In the genomic region with DNA sequence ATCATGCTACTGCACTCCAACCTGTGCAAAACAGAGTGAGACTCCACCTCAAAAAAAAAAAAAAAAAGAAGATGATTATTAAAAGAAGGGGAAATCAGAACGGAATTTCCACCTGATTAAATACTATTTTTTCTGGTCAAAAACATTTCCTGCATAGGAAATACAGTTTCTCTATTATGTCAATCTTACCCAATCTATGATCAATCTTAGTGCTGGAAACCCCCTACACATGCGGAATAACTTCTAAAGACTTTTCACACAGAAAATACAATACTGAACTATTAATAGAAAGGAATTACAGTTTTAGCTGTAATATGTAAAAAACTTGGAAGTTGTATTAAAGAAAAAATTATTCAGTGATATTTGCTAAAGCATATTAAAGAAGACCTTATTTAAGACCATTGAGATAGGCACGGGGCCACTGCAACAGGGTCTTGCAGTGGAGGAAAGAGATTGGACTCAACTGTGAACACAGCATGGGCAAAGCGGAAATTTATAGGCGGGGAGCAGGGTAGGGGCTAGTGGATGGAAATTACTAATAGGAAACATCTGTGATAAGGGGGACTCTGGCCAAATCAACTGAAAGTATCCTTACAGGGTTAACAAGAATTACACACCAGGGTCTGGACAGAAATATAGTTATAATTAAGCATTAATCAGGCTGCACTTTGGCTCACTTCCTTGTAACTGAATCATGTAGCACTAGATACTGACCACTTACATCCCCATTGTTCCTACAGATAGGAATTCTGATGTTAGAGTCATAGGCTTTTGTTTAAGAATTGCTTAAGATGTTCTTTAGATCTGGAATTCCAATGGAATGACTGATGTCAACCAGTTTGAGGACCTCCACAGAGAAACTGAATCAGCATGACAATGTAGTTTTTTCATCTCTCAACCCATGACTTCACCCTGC, we compare ENCODE assay signal across 11 cellular contexts.
DNase-seq lines count a peak whose midpoint lies in the region; FAIRE-seq and TF ChIP-seq lines count a peak whose summit lies in the region.
"Had no signal": no experiment of that assay in that cellular context is flagged by ENCODE, and none has a peak within 500 bp of the region (broad histone marks: within the 10 kb centered on the region; RNA-seq: fewer than 3 reads in every experiment).

No MANE protein-coding gene starts in this region.

- H3K36me3 ChIP-seq in colonic mucosa: no peaks in the 10 kb centered on the region

- no peak overlapping the region for H3K4me3 ChIP-seq in AG10803 (ENCODE audit: low read length)
- H3K4me3 ChIP-seq in colonic mucosa: no peak overlapping the region

- H3K4me1 ChIP-seq in colonic mucosa: no peaks in the 10 kb centered on the region

- no peak overlapping the region for H3K9ac ChIP-seq in colonic mucosa (ENCODE audit: low read depth in 2 of 2, low read length in 2 of 2)

- peak; percentile 92 for FAIRE-seq in HTR-8/SVneo (lab: Jason Lieb, UNC)

- intact Hi-C loops in colonic mucosa (cut with DNase I): no loop called here

- TF ChIP-seq CTCF in AG10803 (conservative IDR thresholded peaks at IDR 0.05; ENCODE audit: low read length) (no peak), colonic mucosa (IDR thresholded peaks at IDR 0.05) (no peak)

- DNase-seq in AG10803 (ENCODE audit: low read depth) (peak; percentile 97), HTR-8/SVneo (ENCODE audit: insufficient read length, low spot score) (peak; percentile 73), astrocyte of the hippocampus (ENCODE audit: low read depth, low spot score) (peak; percentile 83), iris pigment epithelial cell (ENCODE audit: low read depth) (peak; percentile 86), NCI-H2196 (lab: John Stamatoyannopoulos, UW; ENCODE audit: unreplicated experiment) (no peak), NCI-H526 treated with DMSO at 0.1 percent for 48 hours (lab: John Stamatoyannopoulos, UW) (no peak), foreskin melanocyte (no peak), colonic mucosa (no peak)
- DNase-seq: activated CD8-positive, alpha-beta memory T cell treated with anti-CD3 and anti-CD28 coated beads for 24 hours; MM.1S; RPMI8226 had no signal

- no peak overlapping the region for H3K27ac ChIP-seq in colonic mucosa

- H3K27me3 ChIP-seq in colonic mucosa: no peaks in the 10 kb centered on the region

- no peaks in the 10 kb centered on the region for H3K9me3 ChIP-seq in colonic mucosa

Comparison
In these comparisons a context has a peak if more than half of its experiments do, and no peak if none do; other contexts are left out.
1. DNase-seq: peak in AG10803 (single experiment), HTR-8/SVneo (single experiment), astrocyte of the hippocampus (single experiment) and iris pigment epithelial cell (single experiment); none in NCI-H2196 (single experiment), NCI-H526 treated with DMSO at 0.1 percent for 48 hours (single experiment), foreskin melanocyte (single experiment) and colonic mucosa (single experiment).